21 cellular contexts compared by ENCODE assay signal in the genomic region with DNA sequence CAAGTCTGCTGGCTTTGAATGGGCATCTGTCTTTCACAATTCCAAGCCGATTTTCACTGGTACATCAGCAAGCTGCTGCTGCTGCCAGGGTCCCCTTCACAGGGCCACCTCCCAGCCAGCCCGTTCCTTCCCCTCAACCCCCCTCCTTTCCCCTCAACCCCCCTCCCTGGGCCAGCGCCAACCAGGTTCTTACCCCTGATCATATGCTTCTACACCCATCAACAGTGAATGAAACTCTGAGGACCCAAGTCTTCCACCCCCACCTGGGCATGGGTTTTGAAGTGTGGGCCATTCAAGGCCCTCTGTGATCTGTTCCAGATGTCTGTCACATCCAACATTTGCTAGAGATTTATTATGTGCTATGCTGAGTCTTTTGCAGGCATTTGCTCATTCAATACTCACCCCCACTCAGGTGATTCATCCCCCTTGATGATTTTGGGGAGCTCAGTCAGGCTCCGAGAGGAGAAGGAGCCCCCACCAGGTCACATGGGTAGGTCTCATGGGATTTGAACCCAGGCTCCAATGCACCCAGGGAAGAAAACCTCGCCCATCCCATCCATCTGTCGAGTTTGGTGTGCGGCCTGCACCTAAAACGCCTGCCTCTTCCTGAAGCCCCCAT.
"Had no signal": no experiment of that assay in that cellular context is flagged by ENCODE, and none has a peak within 500 bp of the region (broad histone marks: within the 10 kb centered on the region; RNA-seq: fewer than 3 reads in every experiment).

No MANE protein-coding gene starts in this region.

- H3K36me3 ChIP-seq: esophagus muscularis mucosa, heart left ventricle, neural progenitor cell, pancreas, prostate gland, right lobe of liver, tibial artery, upper lobe of right lung, vagina had no signal

- ATAC-seq: heart left ventricle; left lobe of liver; natural killer cell; pancreas; right lobe of liver; stimulated activated effector memory CD8-positive, alpha-beta T cell treated with anti-CD3 and anti-CD28 coated beads, Interleukin-12 subunit alpha, Interleukin-12 subunit beta, amount 100 ng/mL, for 72 hours; stimulated activated naive CD8-positive, alpha-beta T cell treated with anti-CD3 and anti-CD28 coated beads, Interleukin-15, Interleukin-2, amounts not matched to agents 100 U/mL and 50 U/mL, for 24 hours; upper lobe of right lung had no signal

- H3K27ac ChIP-seq: epithelial cell of prostate, esophagus muscularis mucosa, heart left ventricle, neural progenitor cell, pancreas, prostate gland, right lobe of liver, tibial artery, upper lobe of right lung, vagina had no signal

- H3K36me3 Mint-ChIP-seq: natural killer cell; neural progenitor cell; stimulated activated effector memory CD8-positive, alpha-beta T cell treated with anti-CD3 and anti-CD28 coated beads, Interleukin-12 subunit alpha, Interleukin-12 subunit beta, amount 100 ng/mL, for 72 hours had no signal

- H3K4me1 Mint-ChIP-seq: natural killer cell; stimulated activated effector memory CD8-positive, alpha-beta T cell treated with anti-CD3 and anti-CD28 coated beads, Interleukin-12 subunit alpha, Interleukin-12 subunit beta, amount 100 ng/mL, for 72 hours had no signal

- DNase-seq: cortex of kidney; effector memory CD4-positive, alpha-beta T cell; foreskin melanocyte; heart left ventricle; hippocampal formation; mammary epithelial cell; natural killer cell; pancreas; stimulated activated CD4-positive, alpha-beta T cell treated with anti-CD3 and anti-CD28 coated beads, Interleukin-4, amount 100 ng/mL, for 1 hour; stimulated activated CD8-positive, alpha-beta memory T cell treated with anti-CD3 and anti-CD28 coated beads, Interleukin-4, amount 100 ng/mL, for 48 hours; stimulated activated naive CD8-positive, alpha-beta T cell treated with anti-CD3 and anti-CD28 coated beads, Interleukin-15, Interleukin-2, amounts not matched to agents 100 U/mL and 50 U/mL, for 24 hours; tibial artery; upper lobe of right lung had no signal

- H3K4me3 ChIP-seq: esophagus muscularis mucosa, heart left ventricle, neural progenitor cell, pancreas, prostate gland, right lobe of liver, tibial artery, upper lobe of right lung, vagina had no signal

- H3K27ac Mint-ChIP-seq: natural killer cell; neural progenitor cell; stimulated activated effector memory CD8-positive, alpha-beta T cell treated with anti-CD3 and anti-CD28 coated beads, Interleukin-12 subunit alpha, Interleukin-12 subunit beta, amount 100 ng/mL, for 72 hours had no signal

- H3K4me1 ChIP-seq: neural progenitor cell, pancreas, prostate gland had no signal

- H3K27me3 ChIP-seq: heart left ventricle, pancreas, right lobe of liver, tibial artery, upper lobe of right lung, vagina had no signal

- H3K9me3 ChIP-seq: esophagus muscularis mucosa, heart left ventricle, pancreas, prostate gland, right lobe of liver, tibial artery, upper lobe of right lung, vagina had no signal

- H3K9ac ChIP-seq: neural progenitor cell had no signal

- H3K4me2 ChIP-seq: neural progenitor cell had no signal

- H3K9me3 Mint-ChIP-seq: natural killer cell; stimulated activated effector memory CD8-positive, alpha-beta T cell treated with anti-CD3 and anti-CD28 coated beads, Interleukin-12 subunit alpha, Interleukin-12 subunit beta, amount 100 ng/mL, for 72 hours had no signal

- H2AFZ ChIP-seq: neural progenitor cell had no signal

- H3K4me3 Mint-ChIP-seq: natural killer cell; neural progenitor cell; stimulated activated effector memory CD8-positive, alpha-beta T cell treated with anti-CD3 and anti-CD28 coated beads, Interleukin-12 subunit alpha, Interleukin-12 subunit beta, amount 100 ng/mL, for 72 hours had no signal
